ENCODE assay signal across 8 cellular contexts in genomic region chr7:56092789-56093531, GRCh38. TPM values are rescaled to one million over a fixed set of nuclear protein-coding genes. Genes with fewer than 3 reads are reported as not detected.
DNase-seq lines count a peak whose midpoint lies in the region; ATAC-seq and TF ChIP-seq lines count a peak whose summit lies in the region.

Gene PHKG1 (minus strand): TSS chr7:56092952. CDS start chr7:56088941, 4,011 bp downstream.

- no peak for TF ChIP-seq EP300 in sigmoid colon (IDR thresholded peaks at IDR 0.05)

- H3K4me1 ChIP-seq in sigmoid colon (peaks cover 0 to 42% (median 33%) of the 10 kb centered on the region in 4 donors), Karpas-422 (ENCODE audit: low read length) (no peaks in the 10 kb centered on the region)

- DNase-seq in AG20443 (ENCODE audit: low spot score), result peak; percentile 92
- peak; percentile 83 for DNase-seq in LHCN-M2 (ENCODE audit: low read depth)
- DNase-seq in amniotic stem cell (lab: John Stamatoyannopoulos, UW), result peak; percentile 57
- peak; percentile 91 for DNase-seq in left ventricle myocardium superior
- DNase-seq in sigmoid colon, result peak; percentile 94
- no peak for DNase-seq in Karpas-422

- H4K20me1 ChIP-seq in Karpas-422 (ENCODE audit: insufficient read depth, low read depth, low read length), result no peaks in the 10 kb centered on the region

- no peak within 1 kb of the TSS for H3K9ac ChIP-seq in Karpas-422 (ENCODE audit: low read length)

- peak in 1 of 4 experiments; percentile 68 for TF ChIP-seq CTCF in sigmoid colon (IDR thresholded peaks at IDR 0.05)

- H3K27me3 ChIP-seq in sigmoid colon (no peaks in the 10 kb centered on the region), Karpas-422 (ENCODE audit: low read length) (no peaks in the 10 kb centered on the region)

- WGBS in sigmoid colon, 2 donors, result 39 to 62% methylated on average over 19 of the region's 19 CpGs

- TF ChIP-seq POLR2A in sigmoid colon (IDR thresholded peaks at IDR 0.05), result no peak

- peak; percentile 89 for ATAC-seq in left ventricle myocardium superior
- ATAC-seq in HG03354 (IDR thresholded peaks at IDR 0.05; ENCODE audit: poor library complexity, severe bottlenecking, unreplicated experiment), result no peak
- ATAC-seq in activated CD4-positive, CD25-positive, alpha-beta regulatory T cell treated with anti-CD3 and anti-CD28 coated beads, Interleukin-2, amount 50 U/mL, for 24 hours, result no peak

- no peaks in the 10 kb centered on the region for H3K9me2 ChIP-seq in Karpas-422 (replicated peaks; ENCODE audit: insufficient read depth, low read length)

- intact Hi-C loops in left ventricle myocardium superior (cut with micrococcal nuclease) (no loop called here), sigmoid colon (cut with DNase I) (loop anchor here (5.0 kb wide), 1 partner anchor 451 kb away; no protein-coding TSS in a partner anchor)

- no peaks in the 10 kb centered on the region for H3K79me2 ChIP-seq in Karpas-422 (ENCODE audit: low read length)

- H3K36me3 ChIP-seq in sigmoid colon, result peaks cover 0 to 9% (median 0%) of the 10 kb centered on the region in 4 donors
- no peaks in the 10 kb centered on the region; the same call in 1 of the 2 replicates for H3K36me3 ChIP-seq in Karpas-422 (ENCODE audit: insufficient read depth, low read length)

- H3K27ac ChIP-seq in sigmoid colon (peak within 1 kb of the TSS; percentile 47 to 84 (median 80)), Karpas-422 (ENCODE audit: low read length) (no peak within 1 kb of the TSS)

- H3K4me3 ChIP-seq in sigmoid colon, result peak within 1 kb of the TSS in 3 of 4 donors; percentile 10 to 37 (median 31)
- no peak within 1 kb of the TSS for H3K4me3 ChIP-seq in Karpas-422 (ENCODE audit: low read length)

- no peak within 1 kb of the TSS for H2AFZ ChIP-seq in Karpas-422 (ENCODE audit: low read length)

- no peak within 1 kb of the TSS for H3K4me2 ChIP-seq in Karpas-422 (ENCODE audit: low read depth, low read length, poor library complexity, severe bottlenecking)

- H3K9me3 ChIP-seq in sigmoid colon, result no peaks in the 10 kb centered on the region
- no peaks in the 10 kb centered on the region for H3K9me3 ChIP-seq in Karpas-422 (ENCODE audit: low read length)

RNA-seq across cellular contexts. Expression of gene PHKG1, which starts in this region (rescaled TPM):
- total RNA-seq in LHCN-M2 (2014; rRNA removed) (0.38 and 0.46 TPM in 2 replicates), left ventricle myocardium superior (30.4 TPM), sigmoid colon (10 to 100 TPM in 1 of 4 donors, 1 to 10 TPM in 3; 3.2 to 18.7 (median 5.6) TPM)
- polyA plus RNA-seq in LHCN-M2 (2012), result 0.86 TPM
- polyA plus RNA-seq in sigmoid colon, result 1 to 10 TPM in 1 of 3 donors, under 1 TPM in 1, not detected in 1; 0.60 to 3.8 TPM
- 0.22 and 2.8 TPM in 2 replicates for total RNA-seq in Karpas-422 (2014; rRNA removed; shearing (Covaris generic); ENCODE audit: low replicate concordance)

Comparison
In these comparisons a context has a peak if more than half of its experiments do, and no peak if none do; other contexts are left out.
1. Peak in DNase-seq in LHCN-M2; RNA of the gene not detected or under 1 TPM.